Comparison of ENCODE assay signal across 28 cellular contexts in the genomic region with DNA sequence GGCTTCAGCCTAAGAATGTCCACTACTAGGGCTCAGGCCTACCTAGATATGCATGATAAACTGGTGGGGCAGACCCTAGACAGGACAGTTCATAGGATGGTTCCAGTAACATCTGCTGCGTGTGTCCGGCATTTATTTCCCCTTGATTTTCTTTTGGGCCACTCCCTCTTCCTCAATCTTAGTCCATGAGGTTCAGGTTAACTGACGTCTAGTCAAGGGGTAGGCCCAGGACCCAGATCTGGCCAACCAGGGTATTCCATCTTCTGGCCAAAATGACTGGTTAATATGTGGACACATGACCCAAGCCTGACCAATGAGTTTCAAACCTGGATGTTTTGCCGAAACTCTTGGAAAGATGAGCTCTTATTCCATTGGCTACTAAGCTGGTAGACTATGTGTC. TPM values are rescaled to one million over a fixed set of nuclear protein-coding genes. Genes with fewer than 3 reads are reported as not detected.
"Had no signal": no experiment of that assay in that cellular context is flagged by ENCODE, and none has a peak within 500 bp of the region (broad histone marks: within the 10 kb centered on the region; RNA-seq: fewer than 3 reads in every experiment).

No MANE protein-coding gene starts in this region.

- H3K4me3 Mint-ChIP-seq: activated B cell treated with CpG ODN at 0.5 μM for 24 hours; activated CD4-positive, alpha-beta T cell treated with anti-CD3 and anti-CD28 coated beads, Interleukin-2, amount 10 ng/mL, durations not matched to agents 24 days and 14 days; activated naive CD8-positive, alpha-beta T cell; activated T-cell treated with anti-CD3 and anti-CD28 coated beads, Interleukin-2, amount 50 U/mL, for 24 hours; activated T-helper 1 cell treated with anti-CD3 and anti-CD28 coated beads, Interleukin-12 subunit alpha, Interleukin-12 subunit beta, Interleukin-2, Interleukin-4 antibody, amounts not matched to agents 30 ng/mL and 10 ng/mL and 1 ng/mL, durations not matched to agents 14 hours and 24 hours and 36 hours; T-helper 17 cell had no signal

- H3K27ac ChIP-seq: brain microvascular endothelial cell, cardiac muscle cell, Peyer's patch had no signal

- H3K27me3 ChIP-seq: brain microvascular endothelial cell, Peyer's patch had no signal

- H3K36me3 ChIP-seq: brain microvascular endothelial cell, cardiac muscle cell, Peyer's patch had no signal

- H3K9me3 ChIP-seq: Peyer's patch had no signal

- H3K27ac Mint-ChIP-seq: activated B cell treated with CpG ODN at 0.5 μM for 24 hours; activated naive CD8-positive, alpha-beta T cell; activated T-cell treated with anti-CD3 and anti-CD28 coated beads, Interleukin-2, amount 50 U/mL, for 24 hours; activated T-helper 1 cell treated with anti-CD3 and anti-CD28 coated beads, Interleukin-12 subunit alpha, Interleukin-12 subunit beta, Interleukin-2, Interleukin-4 antibody, amounts not matched to agents 30 ng/mL and 10 ng/mL and 1 ng/mL, durations not matched to agents 14 hours and 24 hours and 36 hours; T-helper 17 cell had no signal

- H3K27me3 Mint-ChIP-seq: activated B cell treated with CpG ODN at 0.5 μM for 24 hours; activated naive CD8-positive, alpha-beta T cell had no signal

- H3K36me3 Mint-ChIP-seq: activated naive CD8-positive, alpha-beta T cell had no signal

- H3K9me3 Mint-ChIP-seq: activated B cell treated with CpG ODN at 0.5 μM for 24 hours; activated CD4-positive, alpha-beta T cell treated with anti-CD3 and anti-CD28 coated beads, Interleukin-2, amount 10 ng/mL, durations not matched to agents 24 days and 14 days; activated T-cell treated with anti-CD3 and anti-CD28 coated beads, Interleukin-2, amount 50 U/mL, for 24 hours; activated T-helper 1 cell treated with anti-CD3 and anti-CD28 coated beads, Interleukin-12 subunit alpha, Interleukin-12 subunit beta, Interleukin-2, Interleukin-4 antibody, amounts not matched to agents 30 ng/mL and 10 ng/mL and 1 ng/mL, durations not matched to agents 14 hours and 24 hours and 36 hours had no signal

- DNase-seq: activated B cell treated with CpG ODN at 0.5 μM for 24 hours; activated CD4-positive, alpha-beta T cell treated with anti-CD3 and anti-CD28 coated beads for 1 hour; activated CD4-positive, alpha-beta T cell treated with anti-CD3 and anti-CD28 coated beads, Interleukin-2, amount 10 ng/mL, durations not matched to agents 24 days and 14 days; activated CD4-positive, alpha-beta T cell treated with anti-CD3 and anti-CD28 coated beads, Interleukin-2, amount 50 U/mL, for 48 hours; activated CD8-positive, alpha-beta memory T cell treated with anti-CD3 and anti-CD28 coated beads, Interleukin-2, amount 50 U/mL, for 4 hours; activated effector memory CD4-positive, alpha-beta T cell treated with Interleukin-2 at 50 U/mL for 16 hours; activated naive CD4-positive, alpha-beta T cell treated with Interleukin-2 at 50 U/mL for 16 hours; activated T-cell treated with anti-CD3 and anti-CD28 coated beads, Interleukin-2, amount 50 U/mL, for 24 hours; brain microvascular endothelial cell; cerebellar nuclear complex; Karpas-422; MM.1S; NCI-H1105; NCI-H1436 treated with DMSO at 0.1 percent for 48 hours; NCI-H187; NCI-H2081; NCI-H510A treated with DMSO at 0.1 percent for 48 hours; NCI-H69; Peyer's patch; Right ventricle myocardium superior; T-helper 17 cell; T-helper 9 cell had no signal

- H3K4me3 ChIP-seq: cardiac muscle cell, Peyer's patch had no signal

- ATAC-seq: T-helper 17 cell had no signal

RNA-seq across cellular contexts. Expression of gene TMEM247, which starts 15.2 kb away (rescaled TPM):
- total RNA-seq: activated B cell treated with CpG ODN at 0.5 μM for 24 hours; activated CD4-positive, alpha-beta T cell treated with anti-CD3 and anti-CD28 coated beads, Interleukin-2, amount 10 ng/mL, durations not matched to agents 24 days and 14 days; activated CD8-positive, alpha-beta memory T cell treated with anti-CD3 and anti-CD28 coated beads for 36 hours; activated T-helper 1 cell treated with anti-CD3 and anti-CD28 coated beads, Interleukin-12 subunit alpha, Interleukin-12 subunit beta, Interleukin-2, Interleukin-4 antibody, amounts not matched to agents 30 ng/mL and 10 ng/mL and 1 ng/mL, durations not matched to agents 14 hours and 24 hours and 36 hours; astrocyte; cardiac muscle cell; Peyer's patch; Right ventricle myocardium superior; SK-MEL-5; T-helper 17 cell had no signal
- polyA plus RNA-seq: cardiac muscle cell had no signal
